ENCODE assay signal across 1 cellular context in genomic region chr14:100069161-100069800, GRCh38.
TF ChIP-seq lines count a peak whose summit lies in the region.

No MANE protein-coding gene starts in this region.

TF ChIP-seq in K562, 482 proteins besides CTCF, POLR2A, EP300 and RAD21 (continued from another document):
- TF ChIP-seq ZNF609 (CRISPR knock-in tag; IDR thresholded peaks at IDR 0.05; ENCODE audit: borderline replicate concordance) (no peak), STAT5A (IDR thresholded peaks at IDR 0.05; ENCODE audit: borderline replicate concordance, low read length) (no peak), ARID4B (CRISPR knock-in tag; IDR thresholded peaks at IDR 0.05) (no peak), HDAC2 (IDR thresholded peaks at IDR 0.05) (no peak)
TF ChIP-seq in K562: peak in this region for 0.
